In genomic region chr19:23913931-23914330, GRCh38 we compare ENCODE assay signal across 8 cellular contexts. TPM values are rescaled to one million over a fixed set of nuclear protein-coding genes. Genes with fewer than 3 reads are reported as not detected.
DNase-seq lines count a peak whose midpoint lies in the region; ATAC-seq and TF ChIP-seq lines count a peak whose summit lies in the region.

No MANE protein-coding gene starts in this region.

- H3K27me3 ChIP-seq in tibial nerve: no peaks in the 10 kb centered on the region
- no peaks in the 10 kb centered on the region for H3K27me3 ChIP-seq in transverse colon

- H3K27ac ChIP-seq in tibial nerve: no peak overlapping the region
- no peak overlapping the region for H3K27ac ChIP-seq in transverse colon

- peak overlapping the region in 3 of 4 donors; percentile 42 to 64 (median 59) for H3K4me3 ChIP-seq in tibial nerve
- H3K4me3 ChIP-seq in transverse colon: no peak overlapping the region

- no peak for TF ChIP-seq CTCF in activated CD8-positive, alpha-beta T cell treated with anti-CD3 and anti-CD28 coated beads for 36 hours (IDR thresholded peaks at IDR 0.05)
- TF ChIP-seq CTCF in tibial nerve (IDR thresholded peaks at IDR 0.05): no peak
- no peak for TF ChIP-seq CTCF in transverse colon (IDR thresholded peaks at IDR 0.05)

- CTCF ChIA-PET in activated CD8-positive, alpha-beta T cell treated with anti-CD3 and anti-CD28 coated beads for 36 hours (lab: Charles Lee): no interaction called here

- peak overlapping the region; percentile 94 for H3K4me3 Mint-ChIP-seq in activated naive CD4-positive, alpha-beta T cell treated with anti-CD3 and anti-CD28 coated beads, Interleukin-2, amount 50 U/mL, for 24 hours
- H3K4me3 Mint-ChIP-seq in activated CD8-positive, alpha-beta T cell treated with anti-CD3 and anti-CD28 coated beads for 36 hours: peak overlapping the region; percentile 88

- no peaks in the 10 kb centered on the region for H3K9me3 ChIP-seq in tibial nerve
- H3K9me3 ChIP-seq in transverse colon: no peaks in the 10 kb centered on the region

- DNase-seq in activated naive CD4-positive, alpha-beta T cell treated with Interleukin-2 at 50 U/mL for 16 hours: no peak
- no peak for DNase-seq in activated CD8-positive, alpha-beta T cell treated with anti-CD3 and anti-CD28 coated beads for 36 hours
- DNase-seq in left kidney (ENCODE audit: low read depth, low spot score) (peak; percentile 4), tibial nerve (ENCODE audit: low spot score in 2 of 2) (no peak), transverse colon (no peak)
- DNase-seq in NK-92 treated with Interleukin-12 subunit alpha and Interleukin-12 subunit beta, amount 100 ng/mL, for 24 hours (lab: John Stamatoyannopoulos, UW): no peak

- intact Hi-C loops in activated CD8-positive, alpha-beta T cell treated with anti-CD3 and anti-CD28 coated beads for 36 hours (cut with micrococcal nuclease): no loop called here
- intact Hi-C loops in transverse colon (cut with DNase I; ENCODE audit: low total_unique reads): no loop called here

- TF ChIP-seq EP300 in tibial nerve (IDR thresholded peaks at IDR 0.05) (no peak), transverse colon (IDR thresholded peaks at IDR 0.05; ENCODE audit: low read depth) (no peak)

- in situ Hi-C loops in transverse colon (cut with MboI; ENCODE audit: low pct_ligation_motif_present in 1 of 4, low pct_unique_long_range_greater_than_20kb in 1 of 4, low sequenced_read_pairs in 3 of 4): no loop called here

- H3K36me3 ChIP-seq in tibial nerve (no peaks in the 10 kb centered on the region), transverse colon (no peaks in the 10 kb centered on the region)

- no peaks in the 10 kb centered on the region for H3K27me3 Mint-ChIP-seq in activated naive CD4-positive, alpha-beta T cell treated with anti-CD3 and anti-CD28 coated beads, Interleukin-2, amount 50 U/mL, for 24 hours
- H3K27me3 Mint-ChIP-seq in activated CD8-positive, alpha-beta T cell treated with anti-CD3 and anti-CD28 coated beads for 36 hours: no peaks in the 10 kb centered on the region

- no peak for ATAC-seq in activated CD8-positive, alpha-beta T cell treated with anti-CD3 and anti-CD28 coated beads for 36 hours
- ATAC-seq in GM21619 (IDR thresholded peaks at IDR 0.05; ENCODE audit: unreplicated experiment): no peak

- POLR2A ChIA-PET in activated CD8-positive, alpha-beta T cell treated with anti-CD3 and anti-CD28 coated beads for 36 hours (lab: Charles Lee): interaction anchor here (0.9 to 1.8 kb wide), 4 partner anchors 10 to 173 kb away, joined by 3 to 6 read pairs (median 5); partner anchors contain the start of genes ZNF254 and ZNF681

- H3K9me3 Mint-ChIP-seq in activated naive CD4-positive, alpha-beta T cell treated with anti-CD3 and anti-CD28 coated beads, Interleukin-2, amount 50 U/mL, for 24 hours: no peaks in the 10 kb centered on the region
- peaks cover 7% of the 10 kb centered on the region for H3K9me3 Mint-ChIP-seq in activated CD8-positive, alpha-beta T cell treated with anti-CD3 and anti-CD28 coated beads for 36 hours

- 84% methylated on average over 11 of the region's 11 CpGs for WGBS in tibial nerve, 2 donors
- WGBS in transverse colon (ENCODE audit: low coverage in 1 of 2), 2 donors: 93% methylated on average over 11 of the region's 11 CpGs

- TF ChIP-seq POLR2A in tibial nerve (IDR thresholded peaks at IDR 0.05) (no peak), transverse colon (IDR thresholded peaks at IDR 0.05) (no peak)

- peaks cover 9% of the 10 kb centered on the region for H3K4me1 Mint-ChIP-seq in activated naive CD4-positive, alpha-beta T cell treated with anti-CD3 and anti-CD28 coated beads, Interleukin-2, amount 50 U/mL, for 24 hours
- H3K4me1 Mint-ChIP-seq in activated CD8-positive, alpha-beta T cell treated with anti-CD3 and anti-CD28 coated beads for 36 hours (ENCODE audit: low read depth): peaks cover 22% of the 10 kb centered on the region

- no peak overlapping the region for H3K27ac Mint-ChIP-seq in activated naive CD4-positive, alpha-beta T cell treated with anti-CD3 and anti-CD28 coated beads, Interleukin-2, amount 50 U/mL, for 24 hours
- H3K27ac Mint-ChIP-seq in activated CD8-positive, alpha-beta T cell treated with anti-CD3 and anti-CD28 coated beads for 36 hours: peak overlapping the region; percentile 92

- no peaks in the 10 kb centered on the region for H3K36me3 Mint-ChIP-seq in activated naive CD4-positive, alpha-beta T cell treated with anti-CD3 and anti-CD28 coated beads, Interleukin-2, amount 50 U/mL, for 24 hours
- peaks cover 26% of the 10 kb centered on the region for H3K36me3 Mint-ChIP-seq in activated CD8-positive, alpha-beta T cell treated with anti-CD3 and anti-CD28 coated beads for 36 hours (ENCODE audit: low read depth)

- H3K4me1 ChIP-seq in tibial nerve (peaks cover 0 to 10% (median 0%) of the 10 kb centered on the region in 4 donors), transverse colon (peaks cover 0 to 5% (median 0%) of the 10 kb centered on the region in 4 donors)

RNA-seq across cellular contexts. Expression of gene ZNF726, which starts 0.8 kb away (rescaled TPM):
- total RNA-seq in activated CD8-positive, alpha-beta T cell treated with anti-CD3 and anti-CD28 coated beads for 36 hours: 10 to 100 TPM; 19.1 to 20.7 TPM
- total RNA-seq in tibial nerve (under 1 TPM; 0.22 to 0.42 (median 0.35) TPM), transverse colon (1 to 10 TPM in 3 of 4 donors, not detected in 1; 1.6 to 5.3 (median 1.9) TPM)

Comparison
In these comparisons a context has a peak if more than half of its experiments do, and no peak if none do; other contexts are left out.
1. H3K4me3 ChIP-seq: peak in tibial nerve (3 of 4); none in transverse colon (0 of 4).